ENCODE assay signal across 8 cellular contexts in genomic region chr12:113462117-113462774, GRCh38. TPM values are rescaled to one million over a fixed set of nuclear protein-coding genes. Genes with fewer than 3 reads are reported as not detected.
DNase-seq lines count a peak whose midpoint lies in the region; ATAC-seq, FAIRE-seq and TF ChIP-seq lines count a peak whose summit lies in the region.

No MANE protein-coding gene starts in this region.

- peak overlapping the region; percentile 62 for H3K4me3 Mint-ChIP-seq in central memory CD8-positive, alpha-beta T cell

- TF ChIP-seq CTCF in A549 (IDR thresholded peaks at IDR 0.05): peak; percentile 78

- no peaks in the 10 kb centered on the region for H3K36me3 Mint-ChIP-seq in central memory CD8-positive, alpha-beta T cell (ENCODE audit: insufficient read depth)

- peak overlapping the region; percentile 77 for H3K4me2 ChIP-seq in A549

- POLR2A ChIA-PET in A549 (lab: Yijun Ruan, JAX): interaction anchor here (0.7 kb wide), 1 partner anchor 13 kb away, joined by 3 read pairs; no protein-coding TSS in a partner anchor

- H3K27me3 Mint-ChIP-seq in central memory CD8-positive, alpha-beta T cell: peaks cover 96% of the 10 kb centered on the region

- H3K4me3 ChIP-seq in A549: peak overlapping the region; percentile 32

- peaks cover 21% of the 10 kb centered on the region for H3K4me1 Mint-ChIP-seq in central memory CD8-positive, alpha-beta T cell

- ATAC-seq in A549: peak; percentile 74 to 88
- peak; percentile 62 to 73 for ATAC-seq in activated CD4-positive, CD25-positive, alpha-beta regulatory T cell treated with anti-CD3 and anti-CD28 coated beads, Interleukin-2, amount 50 U/mL, for 24 hours
- ATAC-seq in central memory CD8-positive, alpha-beta T cell (replicated peaks; ENCODE audit: extremely low read depth, poor library complexity, severe bottlenecking): peak; percentile 64
- no peak for ATAC-seq in HG03097 (IDR thresholded peaks at IDR 0.05; ENCODE audit: low FRiP score, unreplicated experiment)

- FAIRE-seq in A549 (lab: Jason Lieb, UNC) (peak; percentile 18), GM19239 (lab: Jason Lieb, UNC) (peak; percentile 66)

- WGBS in A549 (ENCODE audit: missing lambda C conversion rate): 7% methylated on average over 25 of the region's 25 CpGs

- CTCF ChIA-PET in A549 (lab: Yijun Ruan, JAX): interaction anchor here (0.5 to 3.3 kb wide), 42 partner anchors 8 to 1293 kb away, joined by 3 to 60 read pairs (median 4); no protein-coding TSS in a partner anchor

- H3K9me3 ChIP-seq in A549: no peaks in the 10 kb centered on the region

- H3K27ac ChIP-seq in A549: peak overlapping the region in 1 of 2 experiments; percentile 39; a peak in 2 of 6 replicates

- H3K9me3 Mint-ChIP-seq in central memory CD8-positive, alpha-beta T cell: no peaks in the 10 kb centered on the region

- peaks cover 25% of the 10 kb centered on the region for H3K4me1 ChIP-seq in A549

- H3K27ac Mint-ChIP-seq in central memory CD8-positive, alpha-beta T cell (ENCODE audit: low read depth): no peak overlapping the region

- TF ChIP-seq RAD21 in A549 (conservative IDR thresholded peaks at IDR 0.05 in 1 of 2, IDR thresholded peaks at IDR 0.05 in 1 of 2): peak; percentile 74 to 75

- TF ChIP-seq EP300 in A549 (IDR thresholded peaks at IDR 0.05): no peak

- DNase-seq in A549 (ENCODE audit: low read depth in 1 of 2, low spot score in 1 of 2) (peak; percentile 76 to 85), GM19239 (ENCODE audit: insufficient read length, low spot score) (peak; percentile 72), NCI-H2196 (lab: John Stamatoyannopoulos, UW; ENCODE audit: unreplicated experiment) (peak; percentile 75), left kidney (ENCODE audit: low read depth, low spot score) (peak; percentile 92)
- DNase-seq in central memory CD8-positive, alpha-beta T cell (ENCODE audit: low spot score in 2 of 2): peak; percentile 37 to 44
- peak; percentile 73 for DNase-seq in stimulated activated CD4-positive, alpha-beta T cell treated with anti-CD3 and anti-CD28 coated beads, Interleukin-4, amount 100 ng/mL, for 1 hour

- TF ChIP-seq POLR2A in A549 (IDR thresholded peaks at IDR 0.05; ENCODE audit: low read length): no peak

TF ChIP-seq in A549, 52 proteins besides CTCF, POLR2A, EP300 and RAD21:
- no peak for TF ChIP-seq HMGXB4 (CRISPR knock-in tag; IDR thresholded peaks at IDR 0.05; ENCODE audit: borderline replicate concordance)
- TF ChIP-seq CHD2 (IDR thresholded peaks at IDR 0.05; ENCODE audit: low read length, partially characterized antibody): peak; percentile 85
- TF ChIP-seq NFE2L2 (conservative IDR thresholded peaks at IDR 0.05; ENCODE audit: low read length): no peak
- no peak for TF ChIP-seq HDAC2 (IDR thresholded peaks at IDR 0.05)
- TF ChIP-seq HEYL (CRISPR knock-in tag; IDR thresholded peaks at IDR 0.05): no peak
- TF ChIP-seq GATA3 (IDR thresholded peaks at IDR 0.05; ENCODE audit: borderline replicate concordance): no peak
- no peak for TF ChIP-seq BCL3 (IDR thresholded peaks at IDR 0.05)
- peak; percentile 87 for TF ChIP-seq SMC3 (IDR thresholded peaks at IDR 0.05)
- no peak for TF ChIP-seq ZC3H11A (IDR thresholded peaks at IDR 0.05)
- TF ChIP-seq FOSL2 (IDR thresholded peaks at IDR 0.05): no peak
- no peak for TF ChIP-seq FOSL2 (CRISPR knock-in tag; IDR thresholded peaks at IDR 0.05)
- TF ChIP-seq MAX (IDR thresholded peaks at IDR 0.05): peak; percentile 50
- TF ChIP-seq REST (IDR thresholded peaks at IDR 0.05): peak; percentile 82
- TF ChIP-seq HES2 (IDR thresholded peaks at IDR 0.05): no peak
- TF ChIP-seq NR3C1 (IDR thresholded peaks at IDR 0.05): no peak
- no peak for TF ChIP-seq MAFK (IDR thresholded peaks at IDR 0.05; ENCODE audit: partially characterized antibody)
- no peak for TF ChIP-seq MAZ (IDR thresholded peaks at IDR 0.05; ENCODE audit: borderline replicate concordance, low read depth, low read length)
- TF ChIP-seq KDM1A (IDR thresholded peaks at IDR 0.05; ENCODE audit: low read depth): no peak
- peak; percentile 68 for TF ChIP-seq ESRRA (IDR thresholded peaks at IDR 0.05; ENCODE audit: borderline replicate concordance, low read length)
- TF ChIP-seq FOSB (CRISPR knock-in tag; IDR thresholded peaks at IDR 0.05): no peak

RNA-seq across cellular contexts. Expression of gene LHX5, which starts 9.4 kb away (rescaled TPM):
- not detected in 2 replicates for polyA plus RNA-seq in A549 (2011; rRNA removed)
- not detected in 2 replicates for polyA plus RNA-seq in A549 (2012; cell fraction: cytosol; rRNA removed)
- 0.01 TPM in 1 of 2 replicates, not detected in the other for polyA plus RNA-seq in A549 (2012; cell fraction: nucleus; rRNA removed)
- polyA plus RNA-seq in A549 (2017; fragmentation: RNase III; extraction: RNeasy Plus Mini Kit Qiagen cat#74134 plus additional on column Dnase treatment): not detected in 3 replicates
- not detected in 2 replicates for polyA minus RNA-seq in A549 (2011; rRNA and poly(A)+ RNA removed)

RNA-seq across cellular contexts. Expression of gene SDSL, which starts 40.1 kb away (rescaled TPM):
- polyA plus RNA-seq in A549 (2011; rRNA removed): 21.0 and 22.0 TPM in 2 replicates
- 45.0 and 55.4 TPM in 2 replicates for polyA plus RNA-seq in A549 (2012; cell fraction: cytosol; rRNA removed)
- polyA plus RNA-seq in A549 (2012; cell fraction: nucleus; rRNA removed): 41.1 and 51.2 TPM in 2 replicates
- polyA plus RNA-seq in A549 (2017; fragmentation: RNase III; extraction: RNeasy Plus Mini Kit Qiagen cat#74134 plus additional on column Dnase treatment): 26.3 to 28.0 TPM (median 26.7 TPM) in 3 replicates
- polyA minus RNA-seq in A549 (2011; rRNA and poly(A)+ RNA removed): 10.7 and 18.6 TPM in 2 replicates

RNA-seq across cellular contexts. Expression of gene SDS, which starts 58.6 kb away (rescaled TPM):
- polyA plus RNA-seq in A549 (2011; rRNA removed) (3.7 and 3.9 TPM in 2 replicates), A549 (2017; fragmentation: RNase III; extraction: RNeasy Plus Mini Kit Qiagen cat#74134 plus additional on column Dnase treatment) (5.4 to 7.3 TPM (median 6.5 TPM) in 3 replicates)
- polyA plus RNA-seq in A549 (2012; cell fraction: cytosol; rRNA removed): 6.4 and 8.1 TPM in 2 replicates
- polyA plus RNA-seq in A549 (2012; cell fraction: nucleus; rRNA removed): 10.0 and 10.8 TPM in 2 replicates
- polyA minus RNA-seq in A549 (2011; rRNA and poly(A)+ RNA removed): 3.8 and 4.2 TPM in 2 replicates

Comparison
In these comparisons a context has a peak if more than half of its experiments do, and no peak if none do; other contexts are left out.
1. DNase-seq: peak in every context shown above with its lines; median percentile 92 in left kidney; 80 in A549; 75 in NCI-H2196; 73 in stimulated activated CD4-positive, alpha-beta T cell treated with anti-CD3 and anti-CD28 coated beads, Interleukin-4, amount 100 ng/mL, for 1 hour; 72 in GM19239; 40 in central memory CD8-positive, alpha-beta T cell.